ENCODE assay signal across 16 cellular contexts in the genomic region with DNA sequence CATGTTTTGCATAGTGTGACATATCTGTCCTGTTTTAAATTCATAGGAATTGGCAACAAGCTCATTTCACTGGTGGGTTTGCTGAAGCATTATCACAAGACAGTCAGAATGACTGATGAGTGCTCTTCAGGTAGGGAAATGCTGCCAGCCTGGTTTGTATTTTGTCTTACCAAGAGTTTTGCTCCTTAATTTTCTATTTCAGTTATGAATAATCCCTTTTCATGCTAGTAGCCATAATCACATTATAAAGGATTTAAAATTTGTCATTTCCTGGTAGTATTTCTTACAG.
DNase-seq lines count a peak whose midpoint lies in the region; ATAC-seq, FAIRE-seq and TF ChIP-seq lines count a peak whose summit lies in the region.
"Had no signal": no experiment of that assay in that cellular context is flagged by ENCODE, and none has a peak within 500 bp of the region (broad histone marks: within the 10 kb centered on the region; RNA-seq: fewer than 3 reads in every experiment).

No MANE protein-coding gene starts in this region.

- POLR2A ChIA-PET in A549 (lab: Yijun Ruan, JAX): no interaction called here

- peak overlapping the region; percentile 87; the same call in 1 of the 3 replicates for H3K4me2 ChIP-seq in A549

- H3K27me3 ChIP-seq in SJSA1 (replicated peaks): no peaks in the 10 kb centered on the region
- H3K27me3 ChIP-seq: BE2C had no signal

- no peak for FAIRE-seq in A549 (lab: Jason Lieb, UNC)
- FAIRE-seq in D721Med (lab: Jason Lieb, UNC): no peak
- FAIRE-seq: GM19239, H1 had no signal

- ATAC-seq in A549: no peak
- no peak for ATAC-seq in HG02870 (IDR thresholded peaks at IDR 0.05; ENCODE audit: unreplicated experiment)

- H3K27ac Mint-ChIP-seq in nephron: peak overlapping the region; percentile 65 to 87 (median 75)
- H3K27ac Mint-ChIP-seq: CD4-positive, alpha-beta memory T cell had no signal

- TF ChIP-seq EP300 in A549 (IDR thresholded peaks at IDR 0.05): no peak

- CTCF ChIA-PET in A549 (lab: Yijun Ruan, JAX): interaction anchor here (0.9 kb wide), 1 partner anchor 54 kb away, joined by 3 read pairs; no protein-coding TSS in a partner anchor

- peaks cover 43% of the 10 kb centered on the region for H3K4me1 Mint-ChIP-seq in nephron
- H3K4me1 Mint-ChIP-seq: CD4-positive, alpha-beta memory T cell had no signal

- DNase-seq in A549 (ENCODE audit: low read depth in 1 of 2, low spot score in 1 of 2) (no peak), DMS79 treated with DMSO at 0.1 percent for 48 hours (lab: John Stamatoyannopoulos, UW) (peak; percentile 22), SJSA1 (ENCODE audit: low read depth in 1 of 2, low spot score in 2 of 2) (no peak), D721Med (ENCODE audit: insufficient read length, low spot score) (no peak)
- DNase-seq in activated CD4-positive, alpha-beta T cell treated with anti-CD3 and anti-CD28 coated beads for 48 hours: no peak
- DNase-seq: BE2C; CD4-positive, alpha-beta memory T cell; DMS153; GF-D8 had no signal

- no peaks in the 10 kb centered on the region for H3K27me3 Mint-ChIP-seq in nephron (ENCODE audit: low read depth)
- H3K27me3 Mint-ChIP-seq: CD4-positive, alpha-beta memory T cell had no signal

- no peaks in the 10 kb centered on the region for H3K36me3 ChIP-seq in SJSA1
- H3K36me3 ChIP-seq: BE2C, HAP-1 had no signal

- no peak for TF ChIP-seq RAD21 in A549 (conservative IDR thresholded peaks at IDR 0.05 in 1 of 2, IDR thresholded peaks at IDR 0.05 in 1 of 2)

- no peak for TF ChIP-seq POLR2A in A549 (IDR thresholded peaks at IDR 0.05; ENCODE audit: low read length)

- H3K36me3 Mint-ChIP-seq in nephron (ENCODE audit: low read depth): peaks cover 34% of the 10 kb centered on the region
- H3K36me3 Mint-ChIP-seq: CD4-positive, alpha-beta memory T cell had no signal

- peak overlapping the region; percentile 74 to 84; a peak in 5 of 6 replicates for H3K27ac ChIP-seq in A549
- H3K27ac ChIP-seq in SJSA1: peak overlapping the region; percentile 95; the same call in 1 of the 2 replicates
- H3K27ac ChIP-seq: C4-2B, HL-60 had no signal

- H3K4me3 ChIP-seq in A549 (no peak overlapping the region), SJSA1 (no peak overlapping the region)
- H3K4me3 ChIP-seq: HAP-1 had no signal

- no peaks in the 10 kb centered on the region for H3K9me3 ChIP-seq in A549
- H3K9me3 ChIP-seq in SJSA1 (replicated peaks): no peaks in the 10 kb centered on the region
- H3K9me3 ChIP-seq: BE2C, HAP-1 had no signal

- peaks cover 34% of the 10 kb centered on the region for H3K4me1 ChIP-seq in A549
- H3K4me1 ChIP-seq in SJSA1 (replicated peaks): peaks cover 33% of the 10 kb centered on the region
- H3K4me1 ChIP-seq: BE2C, HAP-1 had no signal

- TF ChIP-seq CTCF in A549 (IDR thresholded peaks at IDR 0.05) (no peak), nephron (IDR thresholded peaks at IDR 0.05; ENCODE audit: unreplicated experiment in 3 of 3) (no peak), D721Med (IDR thresholded peaks at IDR 0.05; ENCODE audit: insufficient read depth, missing control alignments) (no peak)

- peaks cover 6% of the 10 kb centered on the region for H3K9me3 Mint-ChIP-seq in nephron

- no peak overlapping the region for H3K4me3 Mint-ChIP-seq in nephron
- H3K4me3 Mint-ChIP-seq: CD4-positive, alpha-beta memory T cell had no signal

TF ChIP-seq in A549, 52 proteins besides CTCF, POLR2A, EP300 and RAD21:
- TF ChIP-seq KDM5A (IDR thresholded peaks at IDR 0.05): no peak
- no peak for TF ChIP-seq MAZ (IDR thresholded peaks at IDR 0.05; ENCODE audit: borderline replicate concordance, low read depth, low read length)
- no peak for TF ChIP-seq CEBPB (IDR thresholded peaks at IDR 0.05)
- TF ChIP-seq FOSL2 (IDR thresholded peaks at IDR 0.05): no peak
- no peak for TF ChIP-seq FOSL2 (CRISPR knock-in tag; IDR thresholded peaks at IDR 0.05)
- no peak for TF ChIP-seq REST (IDR thresholded peaks at IDR 0.05)
- TF ChIP-seq CHD4 (IDR thresholded peaks at IDR 0.05; ENCODE audit: borderline replicate concordance): no peak
- no peak for TF ChIP-seq CHD2 (IDR thresholded peaks at IDR 0.05; ENCODE audit: low read length, partially characterized antibody)
- no peak for TF ChIP-seq ESRRA (IDR thresholded peaks at IDR 0.05; ENCODE audit: borderline replicate concordance, low read length)
- TF ChIP-seq NFE2L2 (conservative IDR thresholded peaks at IDR 0.05; ENCODE audit: low read length): no peak
- no peak for TF ChIP-seq HES2 (IDR thresholded peaks at IDR 0.05)
- TF ChIP-seq ZNF302 (CRISPR knock-in tag; IDR thresholded peaks at IDR 0.05): no peak
- TF ChIP-seq PHF8 (IDR thresholded peaks at IDR 0.05; ENCODE audit: borderline replicate concordance, low read depth): no peak
- no peak for TF ChIP-seq HDAC2 (IDR thresholded peaks at IDR 0.05)
- TF ChIP-seq POLR2AphosphoS2 (conservative IDR thresholded peaks at IDR 0.05; ENCODE audit: low read length): no peak
TF ChIP-seq in A549: peak in this region for 0.
